Comparison of ENCODE assay signal across 1 cellular context in the genomic region with DNA sequence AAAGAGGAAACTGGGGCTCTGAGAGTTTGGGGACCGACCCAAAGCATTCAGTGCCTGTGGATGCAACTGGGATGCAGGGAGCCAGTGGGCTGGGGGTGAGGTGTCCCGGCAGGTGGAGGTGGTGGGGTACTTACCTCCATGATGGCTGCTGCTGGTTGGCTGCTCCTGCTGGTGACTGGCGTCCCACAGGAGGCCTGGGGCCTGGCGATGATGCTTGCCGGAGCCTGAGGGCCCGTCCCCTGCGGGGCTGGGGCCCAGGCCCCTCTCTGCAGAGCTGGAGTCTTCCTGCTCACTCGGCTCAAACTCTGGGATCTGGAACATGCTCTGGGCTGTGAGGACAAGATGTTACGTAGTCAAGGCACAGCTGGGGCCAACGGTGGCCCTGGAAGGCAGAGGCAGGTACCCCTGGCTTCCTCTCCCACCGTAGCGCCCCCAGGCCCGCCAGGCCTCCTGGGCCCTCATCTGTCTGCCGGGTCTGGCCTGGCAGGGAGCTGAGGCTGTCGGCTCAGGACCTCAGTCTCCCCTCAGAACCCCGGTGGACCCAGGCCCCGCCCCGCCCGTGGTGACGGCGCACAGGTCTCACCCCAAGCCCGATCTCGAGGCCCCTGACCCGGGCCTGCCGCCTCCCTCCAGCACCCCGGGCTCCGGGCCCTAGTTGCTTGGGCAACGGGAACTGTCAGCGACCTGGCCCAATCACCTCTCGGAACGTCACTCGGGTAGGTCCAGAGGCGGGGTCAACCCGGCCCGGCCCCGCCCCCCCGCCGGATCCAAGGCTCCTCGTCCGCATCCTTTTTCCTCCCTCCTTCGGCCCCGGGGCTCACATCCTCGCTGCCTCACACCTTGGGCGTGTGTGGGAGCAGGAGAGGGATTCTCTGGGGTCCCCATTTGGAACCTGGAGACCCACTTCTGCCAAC.
A peak's percentile ranks its signal among the peaks of the same experiment; 100 is the strongest.
TF ChIP-seq lines count a peak whose summit lies in the region.

A gene (minus strand): TSS at position 618 of the 914 bp plus-strand sequence. CDS start 297 bp downstream, at position 321.

TF ChIP-seq in HepG2, 621 proteins besides CTCF, POLR2A, EP300 and RAD21 (continued from another document and continues in another):
- TF ChIP-seq, protein P1, sequence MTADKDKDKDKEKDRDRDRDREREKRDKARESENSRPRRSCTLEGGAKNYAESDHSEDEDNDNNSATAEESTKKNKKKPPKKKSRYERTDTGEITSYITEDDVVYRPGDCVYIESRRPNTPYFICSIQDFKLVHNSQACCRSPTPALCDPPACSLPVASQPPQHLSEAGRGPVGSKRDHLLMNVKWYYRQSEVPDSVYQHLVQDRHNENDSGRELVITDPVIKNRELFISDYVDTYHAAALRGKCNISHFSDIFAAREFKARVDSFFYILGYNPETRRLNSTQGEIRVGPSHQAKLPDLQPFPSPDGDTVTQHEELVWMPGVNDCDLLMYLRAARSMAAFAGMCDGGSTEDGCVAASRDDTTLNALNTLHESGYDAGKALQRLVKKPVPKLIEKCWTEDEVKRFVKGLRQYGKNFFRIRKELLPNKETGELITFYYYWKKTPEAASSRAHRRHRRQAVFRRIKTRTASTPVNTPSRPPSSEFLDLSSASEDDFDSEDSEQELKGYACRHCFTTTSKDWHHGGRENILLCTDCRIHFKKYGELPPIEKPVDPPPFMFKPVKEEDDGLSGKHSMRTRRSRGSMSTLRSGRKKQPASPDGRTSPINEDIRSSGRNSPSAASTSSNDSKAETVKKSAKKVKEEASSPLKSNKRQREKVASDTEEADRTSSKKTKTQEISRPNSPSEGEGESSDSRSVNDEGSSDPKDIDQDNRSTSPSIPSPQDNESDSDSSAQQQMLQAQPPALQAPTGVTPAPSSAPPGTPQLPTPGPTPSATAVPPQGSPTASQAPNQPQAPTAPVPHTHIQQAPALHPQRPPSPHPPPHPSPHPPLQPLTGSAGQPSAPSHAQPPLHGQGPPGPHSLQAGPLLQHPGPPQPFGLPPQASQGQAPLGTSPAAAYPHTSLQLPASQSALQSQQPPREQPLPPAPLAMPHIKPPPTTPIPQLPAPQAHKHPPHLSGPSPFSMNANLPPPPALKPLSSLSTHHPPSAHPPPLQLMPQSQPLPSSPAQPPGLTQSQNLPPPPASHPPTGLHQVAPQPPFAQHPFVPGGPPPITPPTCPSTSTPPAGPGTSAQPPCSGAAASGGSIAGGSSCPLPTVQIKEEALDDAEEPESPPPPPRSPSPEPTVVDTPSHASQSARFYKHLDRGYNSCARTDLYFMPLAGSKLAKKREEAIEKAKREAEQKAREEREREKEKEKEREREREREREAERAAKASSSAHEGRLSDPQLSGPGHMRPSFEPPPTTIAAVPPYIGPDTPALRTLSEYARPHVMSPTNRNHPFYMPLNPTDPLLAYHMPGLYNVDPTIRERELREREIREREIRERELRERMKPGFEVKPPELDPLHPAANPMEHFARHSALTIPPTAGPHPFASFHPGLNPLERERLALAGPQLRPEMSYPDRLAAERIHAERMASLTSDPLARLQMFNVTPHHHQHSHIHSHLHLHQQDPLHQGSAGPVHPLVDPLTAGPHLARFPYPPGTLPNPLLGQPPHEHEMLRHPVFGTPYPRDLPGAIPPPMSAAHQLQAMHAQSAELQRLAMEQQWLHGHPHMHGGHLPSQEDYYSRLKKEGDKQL (CRISPR knock-in tag; IDR thresholded peaks at IDR 0.05; ENCODE audit: low read depth) = no peak
- peak; percentile 92 for TF ChIP-seq RFX3 (CRISPR knock-in tag; IDR thresholded peaks at IDR 0.05)
- TF ChIP-seq, protein P2, sequence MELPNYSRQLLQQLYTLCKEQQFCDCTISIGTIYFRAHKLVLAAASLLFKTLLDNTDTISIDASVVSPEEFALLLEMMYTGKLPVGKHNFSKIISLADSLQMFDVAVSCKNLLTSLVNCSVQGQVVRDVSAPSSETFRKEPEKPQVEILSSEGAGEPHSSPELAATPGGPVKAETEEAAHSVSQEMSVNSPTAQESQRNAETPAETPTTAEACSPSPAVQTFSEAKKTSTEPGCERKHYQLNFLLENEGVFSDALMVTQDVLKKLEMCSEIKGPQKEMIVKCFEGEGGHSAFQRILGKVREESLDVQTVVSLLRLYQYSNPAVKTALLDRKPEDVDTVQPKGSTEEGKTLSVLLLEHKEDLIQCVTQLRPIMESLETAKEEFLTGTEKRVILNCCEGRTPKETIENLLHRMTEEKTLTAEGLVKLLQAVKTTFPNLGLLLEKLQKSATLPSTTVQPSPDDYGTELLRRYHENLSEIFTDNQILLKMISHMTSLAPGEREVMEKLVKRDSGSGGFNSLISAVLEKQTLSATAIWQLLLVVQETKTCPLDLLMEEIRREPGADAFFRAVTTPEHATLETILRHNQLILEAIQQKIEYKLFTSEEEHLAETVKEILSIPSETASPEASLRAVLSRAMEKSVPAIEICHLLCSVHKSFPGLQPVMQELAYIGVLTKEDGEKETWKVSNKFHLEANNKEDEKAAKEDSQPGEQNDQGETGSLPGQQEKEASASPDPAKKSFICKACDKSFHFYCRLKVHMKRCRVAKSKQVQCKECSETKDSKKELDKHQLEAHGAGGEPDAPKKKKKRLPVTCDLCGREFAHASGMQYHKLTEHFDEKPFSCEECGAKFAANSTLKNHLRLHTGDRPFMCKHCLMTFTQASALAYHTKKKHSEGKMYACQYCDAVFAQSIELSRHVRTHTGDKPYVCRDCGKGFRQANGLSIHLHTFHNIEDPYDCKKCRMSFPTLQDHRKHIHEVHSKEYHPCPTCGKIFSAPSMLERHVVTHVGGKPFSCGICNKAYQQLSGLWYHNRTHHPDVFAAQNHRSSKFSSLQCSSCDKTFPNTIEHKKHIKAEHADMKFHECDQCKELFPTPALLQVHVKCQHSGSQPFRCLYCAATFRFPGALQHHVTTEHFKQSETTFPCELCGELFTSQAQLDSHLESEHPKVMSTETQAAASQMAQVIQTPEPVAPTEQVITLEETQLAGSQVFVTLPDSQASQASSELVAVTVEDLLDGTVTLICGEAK (IDR thresholded peaks at IDR 0.05) = no peak
- TF ChIP-seq, protein P2 (CRISPR knock-in tag; IDR thresholded peaks at IDR 0.05) = no peak
- no peak for TF ChIP-seq ZNF431 (CRISPR knock-in tag; IDR thresholded peaks at IDR 0.05; ENCODE audit: borderline replicate concordance, low read depth)
- TF ChIP-seq ZNF496 (CRISPR knock-in tag; IDR thresholded peaks at IDR 0.05; ENCODE audit: insufficient replicate concordance) = no peak
- TF ChIP-seq, protein P3, sequence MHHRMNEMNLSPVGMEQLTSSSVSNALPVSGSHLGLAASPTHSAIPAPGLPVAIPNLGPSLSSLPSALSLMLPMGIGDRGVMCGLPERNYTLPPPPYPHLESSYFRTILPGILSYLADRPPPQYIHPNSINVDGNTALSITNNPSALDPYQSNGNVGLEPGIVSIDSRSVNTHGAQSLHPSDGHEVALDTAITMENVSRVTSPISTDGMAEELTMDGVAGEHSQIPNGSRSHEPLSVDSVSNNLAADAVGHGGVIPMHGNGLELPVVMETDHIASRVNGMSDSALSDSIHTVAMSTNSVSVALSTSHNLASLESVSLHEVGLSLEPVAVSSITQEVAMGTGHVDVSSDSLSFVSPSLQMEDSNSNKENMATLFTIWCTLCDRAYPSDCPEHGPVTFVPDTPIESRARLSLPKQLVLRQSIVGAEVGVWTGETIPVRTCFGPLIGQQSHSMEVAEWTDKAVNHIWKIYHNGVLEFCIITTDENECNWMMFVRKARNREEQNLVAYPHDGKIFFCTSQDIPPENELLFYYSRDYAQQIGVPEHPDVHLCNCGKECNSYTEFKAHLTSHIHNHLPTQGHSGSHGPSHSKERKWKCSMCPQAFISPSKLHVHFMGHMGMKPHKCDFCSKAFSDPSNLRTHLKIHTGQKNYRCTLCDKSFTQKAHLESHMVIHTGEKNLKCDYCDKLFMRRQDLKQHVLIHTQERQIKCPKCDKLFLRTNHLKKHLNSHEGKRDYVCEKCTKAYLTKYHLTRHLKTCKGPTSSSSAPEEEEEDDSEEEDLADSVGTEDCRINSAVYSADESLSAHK (CRISPR knock-in tag; IDR thresholded peaks at IDR 0.05; ENCODE audit: borderline replicate concordance) = no peak
- TF ChIP-seq ZNF253 (CRISPR knock-in tag; IDR thresholded peaks at IDR 0.05; ENCODE audit: borderline replicate concordance) = no peak
- no peak for TF ChIP-seq ZNF121 (CRISPR knock-in tag; IDR thresholded peaks at IDR 0.05)
- TF ChIP-seq ZC3H4 (CRISPR knock-in tag; IDR thresholded peaks at IDR 0.05; ENCODE audit: borderline replicate concordance) = no peak
- TF ChIP-seq, protein P4, sequence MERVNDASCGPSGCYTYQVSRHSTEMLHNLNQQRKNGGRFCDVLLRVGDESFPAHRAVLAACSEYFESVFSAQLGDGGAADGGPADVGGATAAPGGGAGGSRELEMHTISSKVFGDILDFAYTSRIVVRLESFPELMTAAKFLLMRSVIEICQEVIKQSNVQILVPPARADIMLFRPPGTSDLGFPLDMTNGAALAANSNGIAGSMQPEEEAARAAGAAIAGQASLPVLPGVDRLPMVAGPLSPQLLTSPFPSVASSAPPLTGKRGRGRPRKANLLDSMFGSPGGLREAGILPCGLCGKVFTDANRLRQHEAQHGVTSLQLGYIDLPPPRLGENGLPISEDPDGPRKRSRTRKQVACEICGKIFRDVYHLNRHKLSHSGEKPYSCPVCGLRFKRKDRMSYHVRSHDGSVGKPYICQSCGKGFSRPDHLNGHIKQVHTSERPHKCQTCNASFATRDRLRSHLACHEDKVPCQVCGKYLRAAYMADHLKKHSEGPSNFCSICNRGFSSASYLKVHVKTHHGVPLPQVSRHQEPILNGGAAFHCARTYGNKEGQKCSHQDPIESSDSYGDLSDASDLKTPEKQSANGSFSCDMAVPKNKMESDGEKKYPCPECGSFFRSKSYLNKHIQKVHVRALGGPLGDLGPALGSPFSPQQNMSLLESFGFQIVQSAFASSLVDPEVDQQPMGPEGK (CRISPR knock-in tag; IDR thresholded peaks at IDR 0.05) = peak; percentile 41; the same call in 1 of the 2 replicates
- no peak for TF ChIP-seq ARNT2 (CRISPR knock-in tag; IDR thresholded peaks at IDR 0.05; ENCODE audit: low read depth)
- no peak for TF ChIP-seq ZBTB7A (CRISPR knock-in tag; IDR thresholded peaks at IDR 0.05)
- no peak for TF ChIP-seq ZNF24 (IDR thresholded peaks at IDR 0.05)
- TF ChIP-seq NR2F2 (IDR thresholded peaks at IDR 0.05; ENCODE audit: borderline replicate concordance, low read depth) = no peak
- TF ChIP-seq POGZ (CRISPR knock-in tag; IDR thresholded peaks at IDR 0.05) = no peak
- TF ChIP-seq, protein P5, sequence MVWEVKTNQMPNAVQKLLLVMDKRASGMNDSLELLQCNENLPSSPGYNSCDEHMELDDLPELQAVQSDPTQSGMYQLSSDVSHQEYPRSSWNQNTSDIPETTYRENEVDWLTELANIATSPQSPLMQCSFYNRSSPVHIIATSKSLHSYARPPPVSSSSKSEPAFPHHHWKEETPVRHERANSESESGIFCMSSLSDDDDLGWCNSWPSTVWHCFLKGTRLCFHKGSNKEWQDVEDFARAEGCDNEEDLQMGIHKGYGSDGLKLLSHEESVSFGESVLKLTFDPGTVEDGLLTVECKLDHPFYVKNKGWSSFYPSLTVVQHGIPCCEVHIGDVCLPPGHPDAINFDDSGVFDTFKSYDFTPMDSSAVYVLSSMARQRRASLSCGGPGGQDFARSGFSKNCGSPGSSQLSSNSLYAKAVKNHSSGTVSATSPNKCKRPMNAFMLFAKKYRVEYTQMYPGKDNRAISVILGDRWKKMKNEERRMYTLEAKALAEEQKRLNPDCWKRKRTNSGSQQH (CRISPR knock-in tag; IDR thresholded peaks at IDR 0.05; ENCODE audit: low read depth) = 0 out of 2 replicates have a peak, but pooled peaks have one; percentile 18
- no peak for TF ChIP-seq ZNF292 (CRISPR knock-in tag; IDR thresholded peaks at IDR 0.05; ENCODE audit: borderline replicate concordance, low read depth)
- TF ChIP-seq ZFP82 (CRISPR knock-in tag; IDR thresholded peaks at IDR 0.05; ENCODE audit: borderline replicate concordance) = peak; percentile 81; the same call in 1 of the 2 replicates
- TF ChIP-seq KDM2A (CRISPR knock-in tag; IDR thresholded peaks at IDR 0.05; ENCODE audit: borderline replicate concordance, low read depth) = peak; percentile 79
- no peak for TF ChIP-seq CCAR2 (optimal IDR thresholded peaks at IDR 0.05; ENCODE audit: low read depth, low read length)
- no peak for TF ChIP-seq ZNF205 (CRISPR knock-in tag; IDR thresholded peaks at IDR 0.05)
- TF ChIP-seq, protein P6, sequence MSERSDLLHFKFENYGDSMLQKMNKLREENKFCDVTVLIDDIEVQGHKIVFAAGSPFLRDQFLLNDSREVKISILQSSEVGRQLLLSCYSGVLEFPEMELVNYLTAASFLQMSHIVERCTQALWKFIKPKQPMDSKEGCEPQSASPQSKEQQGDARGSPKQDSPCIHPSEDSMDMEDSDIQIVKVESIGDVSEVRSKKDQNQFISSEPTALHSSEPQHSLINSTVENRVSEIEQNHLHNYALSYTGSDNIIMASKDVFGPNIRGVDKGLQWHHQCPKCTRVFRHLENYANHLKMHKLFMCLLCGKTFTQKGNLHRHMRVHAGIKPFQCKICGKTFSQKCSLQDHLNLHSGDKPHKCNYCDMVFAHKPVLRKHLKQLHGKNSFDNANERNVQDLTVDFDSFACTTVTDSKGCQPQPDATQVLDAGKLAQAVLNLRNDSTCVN (CRISPR knock-in tag; IDR thresholded peaks at IDR 0.05; ENCODE audit: borderline replicate concordance) = 0 out of 2 replicates have a peak, but pooled peaks have one; percentile 27
- TF ChIP-seq RFXAP (CRISPR knock-in tag; IDR thresholded peaks at IDR 0.05; ENCODE audit: borderline replicate concordance) = no peak
- TF ChIP-seq, protein P7, sequence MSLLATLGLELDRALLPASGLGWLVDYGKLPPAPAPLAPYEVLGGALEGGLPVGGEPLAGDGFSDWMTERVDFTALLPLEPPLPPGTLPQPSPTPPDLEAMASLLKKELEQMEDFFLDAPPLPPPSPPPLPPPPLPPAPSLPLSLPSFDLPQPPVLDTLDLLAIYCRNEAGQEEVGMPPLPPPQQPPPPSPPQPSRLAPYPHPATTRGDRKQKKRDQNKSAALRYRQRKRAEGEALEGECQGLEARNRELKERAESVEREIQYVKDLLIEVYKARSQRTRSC (CRISPR knock-in tag; IDR thresholded peaks at IDR 0.05; ENCODE audit: low read depth) = 0 out of 2 replicates have a peak, but pooled peaks have one; percentile 65
